23 cellular contexts compared by ENCODE assay signal in the genomic region with DNA sequence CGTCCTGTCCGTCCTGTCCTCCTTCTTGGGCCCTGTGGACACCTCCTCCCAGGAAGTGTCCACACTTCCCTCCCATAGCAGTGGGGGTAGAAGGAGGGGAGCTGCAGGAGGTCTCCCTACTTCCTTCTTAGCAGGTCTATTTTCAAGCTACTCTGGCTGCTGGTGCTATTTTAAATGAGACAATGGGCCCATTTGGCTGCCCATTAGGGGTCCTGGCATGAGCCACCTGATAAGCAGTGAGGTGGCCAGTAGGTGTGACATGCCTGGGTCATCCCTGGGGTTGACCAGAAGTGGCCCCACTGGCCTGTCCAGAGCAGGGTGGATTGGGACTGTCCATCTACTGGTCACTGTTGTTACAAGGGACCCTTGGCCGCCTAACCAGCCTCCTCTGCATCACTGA.
"Had no signal": no experiment of that assay in that cellular context is flagged by ENCODE, and none has a peak within 500 bp of the region (broad histone marks: within the 10 kb centered on the region; RNA-seq: fewer than 3 reads in every experiment).

No MANE protein-coding gene starts in this region.

- H3K4me2 ChIP-seq: smooth muscle cell had no signal

- H3K36me3 Mint-ChIP-seq: stimulated activated memory B cell treated with anti-CD40 and anti-IgM and Interleukin-4, amounts not matched to agents 10 μg/mL and 1 μg/mL and 100 μg/mL, for 72 hours had no signal

- H3K27me3 ChIP-seq: colonic mucosa, sigmoid colon, suprapubic skin had no signal

- H3K4me3 Mint-ChIP-seq: activated CD4-positive, alpha-beta T cell treated with anti-CD3 and anti-CD28 coated beads, Interleukin-2, amount 10 ng/mL, durations not matched to agents 24 days and 14 days; activated CD8-positive, alpha-beta T cell treated with anti-CD3 and anti-CD28 coated beads, Interleukin-2, amount 10 ng/mL, durations not matched to agents 7 days and 5 days; activated naive CD8-positive, alpha-beta T cell treated with anti-CD3 and anti-CD28 coated beads, Interleukin-2, amount 50 U/mL, for 24 hours; activated T-helper 1 cell treated with anti-CD3 and anti-CD28 coated beads, Interleukin-12 subunit alpha, Interleukin-12 subunit beta, Interleukin-2, Interleukin-4 antibody, amounts not matched to agents 30 ng/mL and 10 ng/mL and 1 ng/mL, durations not matched to agents 14 hours and 24 hours and 36 hours; nephron progenitor cell; stimulated activated memory B cell treated with anti-CD40 and anti-IgM and Interleukin-4, amounts not matched to agents 10 μg/mL and 1 μg/mL and 100 μg/mL, for 72 hours; T-helper 1 cell treated with Interleukin-12 subunit alpha and Interleukin-12 subunit beta and Interleukin-4 antibody, amounts not matched to agents 30 μg/mL and 1 μg/mL, for 36 hours had no signal

- H3K9me3 Mint-ChIP-seq: activated CD4-positive, alpha-beta T cell treated with anti-CD3 and anti-CD28 coated beads, Interleukin-2, amount 10 ng/mL, durations not matched to agents 24 days and 14 days; activated naive CD8-positive, alpha-beta T cell treated with anti-CD3 and anti-CD28 coated beads, Interleukin-2, amount 50 U/mL, for 24 hours; activated T-helper 1 cell treated with anti-CD3 and anti-CD28 coated beads, Interleukin-12 subunit alpha, Interleukin-12 subunit beta, Interleukin-2, Interleukin-4 antibody, amounts not matched to agents 30 ng/mL and 10 ng/mL and 1 ng/mL, durations not matched to agents 14 hours and 24 hours and 36 hours; nephron progenitor cell; stimulated activated memory B cell treated with anti-CD40 and anti-IgM and Interleukin-4, amounts not matched to agents 10 μg/mL and 1 μg/mL and 100 μg/mL, for 72 hours; T-helper 1 cell treated with Interleukin-12 subunit alpha and Interleukin-12 subunit beta and Interleukin-4 antibody, amounts not matched to agents 30 μg/mL and 1 μg/mL, for 36 hours had no signal

- H3K27ac Mint-ChIP-seq: activated CD4-positive, alpha-beta T cell treated with anti-CD3 and anti-CD28 coated beads, Interleukin-2, amount 10 ng/mL, durations not matched to agents 24 days and 14 days; activated CD8-positive, alpha-beta T cell treated with anti-CD3 and anti-CD28 coated beads, Interleukin-2, amount 10 ng/mL, durations not matched to agents 7 days and 5 days; activated naive CD8-positive, alpha-beta T cell treated with anti-CD3 and anti-CD28 coated beads, Interleukin-2, amount 50 U/mL, for 24 hours; activated T-helper 1 cell treated with anti-CD3 and anti-CD28 coated beads, Interleukin-12 subunit alpha, Interleukin-12 subunit beta, Interleukin-2, Interleukin-4 antibody, amounts not matched to agents 30 ng/mL and 10 ng/mL and 1 ng/mL, durations not matched to agents 14 hours and 24 hours and 36 hours; nephron progenitor cell; progenitor cell of endocrine pancreas; stimulated activated memory B cell treated with anti-CD40 and anti-IgM and Interleukin-4, amounts not matched to agents 10 μg/mL and 1 μg/mL and 100 μg/mL, for 72 hours; T-helper 1 cell treated with Interleukin-12 subunit alpha and Interleukin-12 subunit beta and Interleukin-4 antibody, amounts not matched to agents 30 μg/mL and 1 μg/mL, for 36 hours had no signal

- H3K4me3 ChIP-seq: colonic mucosa, dorsolateral prefrontal cortex, gastroesophageal sphincter, heart left ventricle, sigmoid colon, smooth muscle cell, stomach, suprapubic skin, tibial nerve had no signal

- H3K4me1 Mint-ChIP-seq: activated CD4-positive, alpha-beta T cell treated with anti-CD3 and anti-CD28 coated beads, Interleukin-2, amount 10 ng/mL, durations not matched to agents 24 days and 14 days; activated naive CD8-positive, alpha-beta T cell treated with anti-CD3 and anti-CD28 coated beads, Interleukin-2, amount 50 U/mL, for 24 hours; stimulated activated memory B cell treated with anti-CD40 and anti-IgM and Interleukin-4, amounts not matched to agents 10 μg/mL and 1 μg/mL and 100 μg/mL, for 72 hours had no signal

- H3K4me1 ChIP-seq: colonic mucosa, tibial nerve had no signal

- ATAC-seq: activated CD8-positive, alpha-beta T cell treated with anti-CD3 and anti-CD28 coated beads, Interleukin-2, amount 10 ng/mL, durations not matched to agents 7 days and 5 days; activated naive CD8-positive, alpha-beta T cell treated with anti-CD3 and anti-CD28 coated beads, Interleukin-2, amount 50 U/mL, for 24 hours; gastroesophageal sphincter; stimulated activated memory B cell treated with anti-CD40 and anti-IgM and Interleukin-4, amounts not matched to agents 10 μg/mL and 1 μg/mL and 100 μg/mL, for 72 hours had no signal

- DNase-seq: activated CD4-positive, alpha-beta T cell treated with anti-CD3 and anti-CD28 coated beads, Interleukin-2, amount 10 ng/mL, durations not matched to agents 24 days and 14 days; activated CD8-positive, alpha-beta T cell treated with anti-CD3 and anti-CD28 coated beads, Interleukin-2, amount 10 ng/mL, durations not matched to agents 7 days and 5 days; activated gamma-delta T cell; activated naive CD4-positive, alpha-beta T cell treated with anti-CD3 and anti-CD28 coated beads, Interleukin-2, amount 50 U/mL, for 16 hours; activated naive CD8-positive, alpha-beta T cell treated with anti-CD3 and anti-CD28 coated beads, Interleukin-2, amount 50 U/mL, for 24 hours; central memory CD4-positive, alpha-beta T cell; colonic mucosa; dorsolateral prefrontal cortex; mammary epithelial cell; nephron progenitor cell; sigmoid colon; stimulated activated CD4-positive, alpha-beta T cell treated with anti-CD3 and anti-CD28 coated beads, Interleukin-15, amount 100 ng/mL, for 24 hours; stomach had no signal

- H3K27ac ChIP-seq: colonic mucosa, dorsolateral prefrontal cortex, epithelial cell of prostate, gastroesophageal sphincter, heart left ventricle, sigmoid colon, stomach, tibial nerve had no signal

- H3K36me3 ChIP-seq: colonic mucosa, gastroesophageal sphincter, heart left ventricle, sigmoid colon, stomach, suprapubic skin, tibial nerve had no signal

- H3K9me3 ChIP-seq: colonic mucosa, gastroesophageal sphincter, heart left ventricle, sigmoid colon, stomach, suprapubic skin, tibial nerve had no signal
